21 cellular contexts compared by ENCODE assay signal in the genomic region with DNA sequence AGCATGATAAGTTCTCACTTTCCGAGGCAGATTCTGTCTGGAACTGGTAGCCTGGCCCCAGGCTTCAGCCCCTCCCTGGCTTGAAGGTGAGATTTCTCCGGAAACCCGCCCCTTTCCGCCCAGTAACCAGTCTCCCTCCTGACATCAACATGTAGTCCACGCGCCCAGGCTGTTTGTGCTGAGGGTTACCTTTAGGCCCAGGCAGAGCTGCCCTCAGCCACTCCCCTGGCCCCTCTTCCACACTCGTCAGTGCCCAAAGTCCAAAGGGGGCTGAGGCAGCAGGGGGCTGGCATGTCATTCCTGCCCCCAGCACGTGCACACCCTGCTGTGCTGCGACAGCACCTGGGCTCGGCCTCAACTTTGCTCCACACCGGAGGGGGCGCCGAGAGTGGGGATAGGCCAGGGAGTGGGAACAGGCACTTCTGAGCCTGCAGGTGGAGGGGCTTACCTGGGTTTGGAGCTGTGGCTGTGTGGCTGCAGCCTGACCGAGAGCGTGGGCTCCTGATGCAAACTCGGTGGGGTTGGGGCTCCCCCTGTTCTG.
"Had no signal": no experiment of that assay in that cellular context is flagged by ENCODE, and none has a peak within 500 bp of the region (broad histone marks: within the 10 kb centered on the region; RNA-seq: fewer than 3 reads in every experiment).

No MANE protein-coding gene starts in this region.

- H3K36me3 Mint-ChIP-seq: naive thymus-derived CD4-positive, alpha-beta T cell; stimulated activated naive B cell treated with anti-CD40 and anti-IgM and Interleukin-4, amounts not matched to agents 10 μg/mL and 1 μg/mL and 100 μg/mL, for 72 hours had no signal

- H3K9me3 ChIP-seq: body of pancreas, neutrophil, pancreas, thyroid gland had no signal

- H3K27ac Mint-ChIP-seq: activated CD4-positive, alpha-beta T cell treated with anti-CD3 and anti-CD28 coated beads, Interleukin-2, amount 10 ng/mL, durations not matched to agents 7 days and 5 days; activated CD8-positive, alpha-beta T cell treated with anti-CD3 and anti-CD28 coated beads, Interleukin-2, amount 10 ng/mL, durations not matched to agents 7 days and 5 days; activated naive CD4-positive, alpha-beta T cell treated with anti-CD3 and anti-CD28 coated beads for 36 hours; naive thymus-derived CD4-positive, alpha-beta T cell; stimulated activated naive B cell treated with anti-CD40 and anti-IgM and Interleukin-4, amounts not matched to agents 10 μg/mL and 1 μg/mL and 100 μg/mL, for 72 hours; T-helper 2 cell treated with Interferon-gamma antibody and Interleukin-4, amounts not matched to agents 5 μg/mL and 100 μg/mL, for 36 hours had no signal

- H3K9me3 Mint-ChIP-seq: activated CD4-positive, alpha-beta T cell treated with anti-CD3 and anti-CD28 coated beads, Interleukin-2, amount 10 ng/mL, durations not matched to agents 7 days and 5 days; activated naive CD4-positive, alpha-beta T cell treated with anti-CD3 and anti-CD28 coated beads for 36 hours; activated T-cell treated with anti-CD3 and anti-CD28 coated beads, Interleukin-2, amount 50 U/mL, for 4 hours; T-helper 2 cell treated with Interferon-gamma antibody and Interleukin-4, amounts not matched to agents 5 μg/mL and 100 μg/mL, for 36 hours had no signal

- FAIRE-seq: pancreas, TTC549, urothelium cell line had no signal

- H3K27ac ChIP-seq: body of pancreas, epithelial cell of prostate, left ventricle myocardium inferior, neutrophil, pancreas, spleen, thyroid gland had no signal

- H3K4me3 Mint-ChIP-seq: activated CD4-positive, alpha-beta T cell treated with anti-CD3 and anti-CD28 coated beads, Interleukin-2, amount 10 ng/mL, durations not matched to agents 7 days and 5 days; activated CD8-positive, alpha-beta T cell treated with anti-CD3 and anti-CD28 coated beads, Interleukin-2, amount 10 ng/mL, durations not matched to agents 7 days and 5 days; activated naive CD4-positive, alpha-beta T cell treated with anti-CD3 and anti-CD28 coated beads for 36 hours; activated T-cell treated with anti-CD3 and anti-CD28 coated beads, Interleukin-2, amount 50 U/mL, for 4 hours; naive thymus-derived CD4-positive, alpha-beta T cell; stimulated activated naive B cell treated with anti-CD40 and anti-IgM and Interleukin-4, amounts not matched to agents 10 μg/mL and 1 μg/mL and 100 μg/mL, for 72 hours; T-helper 2 cell treated with Interferon-gamma antibody and Interleukin-4, amounts not matched to agents 5 μg/mL and 100 μg/mL, for 36 hours had no signal

- H3K27me3 ChIP-seq: body of pancreas, neutrophil, pancreas, spleen, thyroid gland had no signal

- H3K4me1 ChIP-seq: body of pancreas, pancreas, spleen, thyroid gland had no signal

- ATAC-seq: activated CD8-positive, alpha-beta T cell treated with anti-CD3 and anti-CD28 coated beads, Interleukin-2, amount 10 ng/mL, durations not matched to agents 7 days and 5 days; activated T-cell treated with anti-CD3 and anti-CD28 coated beads, Interleukin-2, amount 50 U/mL, for 4 hours; body of pancreas; naive thymus-derived CD4-positive, alpha-beta T cell; pancreas; stimulated activated naive B cell treated with anti-CD40 and anti-IgM and Interleukin-4, amounts not matched to agents 10 μg/mL and 1 μg/mL and 100 μg/mL, for 72 hours had no signal

- H3K36me3 ChIP-seq: neutrophil, pancreas, spleen, thyroid gland had no signal

- H3K4me3 ChIP-seq: body of pancreas, left ventricle myocardium inferior, pancreas, spleen, thyroid gland had no signal

- DNase-seq: activated CD4-positive, alpha-beta T cell treated with anti-CD3 and anti-CD28 coated beads, Interleukin-2, amount 10 ng/mL, durations not matched to agents 7 days and 5 days; activated CD8-positive, alpha-beta memory T cell treated with anti-CD3 and anti-CD28 coated beads, Interleukin-2, amount 50 U/mL, for 4 hours; activated CD8-positive, alpha-beta T cell treated with anti-CD3 and anti-CD28 coated beads, Interleukin-2, amount 10 ng/mL, durations not matched to agents 7 days and 5 days; activated naive CD4-positive, alpha-beta T cell treated with anti-CD3 and anti-CD28 coated beads for 36 hours; activated T-cell treated with anti-CD3 and anti-CD28 coated beads, Interleukin-2, amount 50 U/mL, for 4 hours; body of pancreas; dermis blood vessel endothelial cell; foreskin fibroblast; hippocampal formation; left ventricle myocardium inferior; naive thymus-derived CD4-positive, alpha-beta T cell; spleen; stimulated activated CD4-positive, alpha-beta T cell treated with anti-CD3 and anti-CD28 coated beads, Interleukin-4, amount 100 ng/mL, for 4 hours; stimulated activated naive B cell treated with anti-CD40 and anti-IgM and Interleukin-4, amounts not matched to agents 10 μg/mL and 1 μg/mL and 100 μg/mL, for 72 hours; thyroid gland had no signal

- H3K4me1 Mint-ChIP-seq: activated CD4-positive, alpha-beta T cell treated with anti-CD3 and anti-CD28 coated beads, Interleukin-2, amount 10 ng/mL, durations not matched to agents 7 days and 5 days; naive thymus-derived CD4-positive, alpha-beta T cell; stimulated activated naive B cell treated with anti-CD40 and anti-IgM and Interleukin-4, amounts not matched to agents 10 μg/mL and 1 μg/mL and 100 μg/mL, for 72 hours had no signal
